Comparison of ENCODE assay signal across 8 cellular contexts in genomic region chr5:151079838-151080619, GRCh38. TPM values are rescaled to one million over a fixed set of nuclear protein-coding genes. Genes with fewer than 3 reads are reported as not detected.
A peak's percentile ranks its signal among the peaks of the same experiment; 100 is the strongest.
DNase-seq lines count a peak whose midpoint lies in the region; ATAC-seq lines count a peak whose summit lies in the region.

No MANE protein-coding gene starts in this region.

- peaks cover 0 to 12% of the 10 kb centered on the region in 2 donors for H3K36me3 Mint-ChIP-seq in naive B cell

- no peaks in the 10 kb centered on the region for H3K9me3 Mint-ChIP-seq in naive B cell

- ATAC-seq in naive B cell (ENCODE audit: low read depth in 2 of 2) (no peak), HG03520 (IDR thresholded peaks at IDR 0.05; ENCODE audit: unreplicated experiment) (no peak)

- H3K4me3 Mint-ChIP-seq in naive B cell: peak overlapping the region; percentile 74 to 96 (median 95)

- H3K27ac Mint-ChIP-seq in naive B cell: peak overlapping the region; percentile 70 to 99 (median 94)

- H3K4me1 Mint-ChIP-seq in naive B cell: peaks cover 60 to 82% (median 75%) of the 10 kb centered on the region in 3 donors

- H3K27me3 Mint-ChIP-seq in naive B cell: no peaks in the 10 kb centered on the region

- DNase-seq in activated effector memory CD4-positive, alpha-beta T cell treated with anti-CD3 and anti-CD28 coated beads, Interleukin-2, amount 50 U/mL, for 16 hours: peak; percentile 69
- DNase-seq in activated effector memory CD4-positive, alpha-beta T cell treated with Interleukin-2 at 50 U/mL for 16 hours: no peak
- DNase-seq in RPMI7951 (ENCODE audit: low read depth) (peak; percentile 65), dedifferentiated amniotic fluid mesenchymal stem cell (ENCODE audit: extremely low spot score) (peak; percentile 29), naive B cell (no peak), NCI-H1417 treated with DMSO at 0.1 percent for 48 hours (lab: John Stamatoyannopoulos, UW) (no peak), NCI-H187 treated with DMSO at 0.1 percent for 48 hours (lab: John Stamatoyannopoulos, UW) (no peak)

RNA-seq across cellular contexts. Expression of gene TNIP1, which starts 0.8 kb away (rescaled TPM):
- 96.2 and 106 TPM in 2 replicates for total RNA-seq in RPMI7951 (2014; rRNA removed; shearing (Covaris generic))
- 10 to 100 TPM; 36.2 to 68.2 (median 55.5) TPM for polyA plus RNA-seq in naive B cell (ENCODE audit: low read depth in 6 of 6)

RNA-seq across cellular contexts. Expression of gene GPX3, which starts 59.6 kb away (rescaled TPM):
- 3.1 and 4.4 TPM in 2 replicates for total RNA-seq in RPMI7951 (2014; rRNA removed; shearing (Covaris generic))
- 1 to 10 TPM in 3 of 6 donors, under 1 TPM in 2, not detected in 1; 0.23 to 1.8 (median 1.1) TPM for polyA plus RNA-seq in naive B cell (ENCODE audit: low read depth in 6 of 6)

Comparison
In these comparisons a context has a peak if more than half of its experiments do, and no peak if none do; other contexts are left out.
1. DNase-seq: peak in activated effector memory CD4-positive, alpha-beta T cell treated with anti-CD3 and anti-CD28 coated beads, Interleukin-2, amount 50 U/mL, for 16 hours (single experiment), RPMI7951 (single experiment) and dedifferentiated amniotic fluid mesenchymal stem cell (single experiment); none in activated effector memory CD4-positive, alpha-beta T cell treated with Interleukin-2 at 50 U/mL for 16 hours (single experiment), naive B cell (single experiment), NCI-H1417 treated with DMSO at 0.1 percent for 48 hours (single experiment) and NCI-H187 treated with DMSO at 0.1 percent for 48 hours (single experiment).